ENCODE assay signal across 13 cellular contexts in genomic region chr10:58017719-58018367, GRCh38.
DNase-seq lines count a peak whose midpoint lies in the region; ATAC-seq, FAIRE-seq and TF ChIP-seq lines count a peak whose summit lies in the region.
"Had no signal": no experiment of that assay in that cellular context is flagged by ENCODE, and none has a peak within 500 bp of the region (broad histone marks: within the 10 kb centered on the region; RNA-seq: fewer than 3 reads in every experiment).

No MANE protein-coding gene starts in this region.

- no peaks in the 10 kb centered on the region for H3K9me3 ChIP-seq in osteoblast (ENCODE audit: low read depth, low read length)
- H3K9me3 ChIP-seq in transverse colon, result no peaks in the 10 kb centered on the region
- H3K9me3 ChIP-seq: esophagus muscularis mucosa had no signal

- H3K4me3 Mint-ChIP-seq in chondrocyte (ENCODE audit: unreplicated experiment), result no peak overlapping the region
- H3K4me3 Mint-ChIP-seq in activated T-helper 2 cell treated with anti-CD3 and anti-CD28 coated beads, Interferon-gamma antibody, Interleukin-2, Interleukin-4, amounts not matched to agents 10 μg/mL and 5 μg/mL and 100 μg/mL, durations not matched to agents 14 hours and 24 hours and 36 hours (ENCODE audit: low read depth), result no peak overlapping the region
- H3K4me3 Mint-ChIP-seq: neural crest cell had no signal

- no peaks in the 10 kb centered on the region for H3K27me3 Mint-ChIP-seq in chondrocyte (ENCODE audit: low read depth)
- no peaks in the 10 kb centered on the region for H3K27me3 Mint-ChIP-seq in activated T-helper 2 cell treated with anti-CD3 and anti-CD28 coated beads, Interferon-gamma antibody, Interleukin-2, Interleukin-4, amounts not matched to agents 10 μg/mL and 5 μg/mL and 100 μg/mL, durations not matched to agents 14 hours and 24 hours and 36 hours (ENCODE audit: low read depth)

- H3K27me3 ChIP-seq in osteoblast (ENCODE audit: insufficient read depth, low read length) (no peaks in the 10 kb centered on the region), transverse colon (no peaks in the 10 kb centered on the region)
- H3K27me3 ChIP-seq: esophagus muscularis mucosa had no signal

- TF ChIP-seq CTCF in chondrocyte (IDR thresholded peaks at IDR 0.05) (peak; percentile 53), osteoblast (IDR thresholded peaks at IDR 0.05; ENCODE audit: extremely low read depth, low read depth, low read length) (peak; percentile 25), transverse colon (IDR thresholded peaks at IDR 0.05) (no peak)

- no peak overlapping the region for H2AFZ ChIP-seq in osteoblast (ENCODE audit: low read length)

- intact Hi-C loops in transverse colon (cut with DNase I; ENCODE audit: low total_unique reads), result no loop called here
- intact Hi-C loops in activated T-helper 2 cell treated with anti-CD3 and anti-CD28 coated beads, Interferon-gamma antibody, Interleukin-2, Interleukin-4, amounts not matched to agents 10 μg/mL and 5 μg/mL and 100 μg/mL, durations not matched to agents 14 hours and 24 hours and 36 hours (cut with micrococcal nuclease), result no loop called here

- H3K9me3 Mint-ChIP-seq in chondrocyte (ENCODE audit: low read depth), result peaks cover 14% of the 10 kb centered on the region
- peaks cover 3% of the 10 kb centered on the region for H3K9me3 Mint-ChIP-seq in activated T-helper 2 cell treated with anti-CD3 and anti-CD28 coated beads, Interferon-gamma antibody, Interleukin-2, Interleukin-4, amounts not matched to agents 10 μg/mL and 5 μg/mL and 100 μg/mL, durations not matched to agents 14 hours and 24 hours and 36 hours

- no peak overlapping the region for H3K27ac Mint-ChIP-seq in chondrocyte (ENCODE audit: unreplicated experiment)
- H3K27ac Mint-ChIP-seq in activated T-helper 2 cell treated with anti-CD3 and anti-CD28 coated beads, Interferon-gamma antibody, Interleukin-2, Interleukin-4, amounts not matched to agents 10 μg/mL and 5 μg/mL and 100 μg/mL, durations not matched to agents 14 hours and 24 hours and 36 hours, result no peak overlapping the region

- H3K36me3 Mint-ChIP-seq in chondrocyte (ENCODE audit: low read depth), result no peaks in the 10 kb centered on the region
- no peaks in the 10 kb centered on the region for H3K36me3 Mint-ChIP-seq in activated T-helper 2 cell treated with anti-CD3 and anti-CD28 coated beads, Interferon-gamma antibody, Interleukin-2, Interleukin-4, amounts not matched to agents 10 μg/mL and 5 μg/mL and 100 μg/mL, durations not matched to agents 14 hours and 24 hours and 36 hours (ENCODE audit: low read depth)

- H3K36me3 ChIP-seq in osteoblast (ENCODE audit: insufficient read depth, low read length), result no peaks in the 10 kb centered on the region
- H3K36me3 ChIP-seq in transverse colon, result no peaks in the 10 kb centered on the region
- H3K36me3 ChIP-seq: esophagus muscularis mucosa had no signal

- DNase-seq in EH (ENCODE audit: low read depth), result peak; percentile 86
- DNase-seq in RCC 7860 (ENCODE audit: low spot score), result peak; percentile 69
- DNase-seq in chondrocyte (ENCODE audit: low spot score), result no peak
- DNase-seq in osteoblast (ENCODE audit: insufficient read length, low spot score, missing footprints), result peak; percentile 50
- DNase-seq in stimulated activated CD4-positive, alpha-beta T cell treated with anti-CD3 and anti-CD28 coated beads, Interleukin-2, amount 100 ng/mL, for 24 hours, result no peak
- DNase-seq in transverse colon, result no peak
- no peak for DNase-seq in activated T-helper 2 cell treated with anti-CD3 and anti-CD28 coated beads, Interferon-gamma antibody, Interleukin-2, Interleukin-4, amounts not matched to agents 10 μg/mL and 5 μg/mL and 100 μg/mL, durations not matched to agents 14 hours and 24 hours and 36 hours (ENCODE audit: low spot score)
- DNase-seq: stimulated activated CD4-positive, alpha-beta T cell treated with anti-CD3 and anti-CD28 coated beads, Interleukin-15, amount 100 ng/mL, for 24 hours had no signal

- H3K79me2 ChIP-seq in osteoblast (ENCODE audit: insufficient read depth, low read length), result no peaks in the 10 kb centered on the region

- FAIRE-seq in RCC 7860 (lab: Jason Lieb, UNC), result peak; percentile 49

- no peak overlapping the region for H3K4me2 ChIP-seq in osteoblast (ENCODE audit: insufficient read depth, low read length)

- no peaks in the 10 kb centered on the region for H4K20me1 ChIP-seq in osteoblast (ENCODE audit: insufficient read depth, low read length)

- no peak overlapping the region for H3K4me3 ChIP-seq in osteoblast (ENCODE audit: insufficient read depth, low read length)
- no peak overlapping the region for H3K4me3 ChIP-seq in transverse colon
- H3K4me3 ChIP-seq: esophagus muscularis mucosa had no signal

- peaks cover 16% of the 10 kb centered on the region for H3K4me1 ChIP-seq in osteoblast (ENCODE audit: insufficient read depth, low read length)
- no peaks in the 10 kb centered on the region for H3K4me1 ChIP-seq in transverse colon
- H3K4me1 ChIP-seq: esophagus muscularis mucosa had no signal

- no peak for TF ChIP-seq POLR2A in transverse colon (IDR thresholded peaks at IDR 0.05)

- no peak for TF ChIP-seq EP300 in transverse colon (IDR thresholded peaks at IDR 0.05; ENCODE audit: low read depth)

- 80 to 90% methylated on average over 4 to 5 of the region's 5 CpGs for WGBS in transverse colon (ENCODE audit: low coverage in 1 of 2), 2 donors

- H3K27ac ChIP-seq in osteoblast (ENCODE audit: low read depth, low read length), result peak overlapping the region; percentile 49
- H3K27ac ChIP-seq in transverse colon, result no peak overlapping the region
- H3K27ac ChIP-seq: esophagus muscularis mucosa, VCaP had no signal

- no peak for ATAC-seq in HG03460 (IDR thresholded peaks at IDR 0.05; ENCODE audit: unreplicated experiment)
- ATAC-seq: left lobe of liver had no signal

- in situ Hi-C loops in transverse colon (cut with MboI; ENCODE audit: low pct_ligation_motif_present in 1 of 4, low pct_unique_long_range_greater_than_20kb in 1 of 4, low sequenced_read_pairs in 3 of 4), result no loop called here

- peaks cover 32% of the 10 kb centered on the region for H3K4me1 Mint-ChIP-seq in chondrocyte (ENCODE audit: low read depth)
- no peaks in the 10 kb centered on the region for H3K4me1 Mint-ChIP-seq in activated T-helper 2 cell treated with anti-CD3 and anti-CD28 coated beads, Interferon-gamma antibody, Interleukin-2, Interleukin-4, amounts not matched to agents 10 μg/mL and 5 μg/mL and 100 μg/mL, durations not matched to agents 14 hours and 24 hours and 36 hours (ENCODE audit: low read depth)
- H3K4me1 Mint-ChIP-seq: neural crest cell had no signal

Comparison
In these comparisons a context has a peak if more than half of its experiments do, and no peak if none do; other contexts are left out.
1. DNase-seq: peak in EH (single experiment), RCC 7860 (single experiment) and osteoblast (single experiment); none in chondrocyte (single experiment), stimulated activated CD4-positive, alpha-beta T cell treated with anti-CD3 and anti-CD28 coated beads, Interleukin-2, amount 100 ng/mL, for 24 hours (0 of 2), transverse colon (single experiment) and activated T-helper 2 cell treated with anti-CD3 and anti-CD28 coated beads, Interferon-gamma antibody, Interleukin-2, Interleukin-4, amounts not matched to agents 10 μg/mL and 5 μg/mL and 100 μg/mL, durations not matched to agents 14 hours and 24 hours and 36 hours (single experiment).
2. CTCF ChIP-seq: peak in chondrocyte (single experiment) and osteoblast (single experiment); none in transverse colon (0 of 5).